10 cellular contexts compared by ENCODE assay signal in the genomic region with DNA sequence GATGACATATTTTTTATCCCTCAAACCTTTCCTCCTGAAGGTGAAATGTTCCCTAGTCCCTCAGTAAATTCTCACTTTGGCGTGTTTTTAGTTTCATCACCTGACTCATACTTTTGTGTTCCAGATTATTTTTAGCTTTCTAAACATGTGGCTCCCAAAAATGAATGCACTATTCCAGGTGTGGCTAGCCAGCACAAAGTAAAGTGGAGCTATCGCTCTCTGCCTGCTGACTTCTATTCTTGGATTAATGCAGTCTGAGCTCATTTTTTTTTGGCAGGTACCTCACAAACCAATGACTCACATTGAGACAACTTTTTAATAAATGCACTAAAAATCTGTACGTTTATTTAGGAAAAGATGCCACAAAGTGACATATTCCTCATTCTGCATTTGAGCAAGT.
"Had no signal": no experiment of that assay in that cellular context is flagged by ENCODE, and none has a peak within 500 bp of the region (broad histone marks: within the 10 kb centered on the region; RNA-seq: fewer than 3 reads in every experiment).

No MANE protein-coding gene starts in this region.

- H3K9me3 ChIP-seq: colonic mucosa, tibial nerve had no signal

- ATAC-seq: activated T-cell treated with anti-CD3 and anti-CD28 coated beads, Interleukin-2, amount 50 U/mL, for 4 hours had no signal

- H3K4me3 ChIP-seq: cardiac muscle cell, colonic mucosa, tibial nerve had no signal

- H3K36me3 ChIP-seq: cardiac muscle cell, colonic mucosa, tibial nerve had no signal

- H3K4me1 ChIP-seq: colonic mucosa, tibial nerve had no signal

- DNase-seq: activated CD4-positive, alpha-beta T cell treated with anti-CD3 and anti-CD28 coated beads, Interleukin-2, amount 50 U/mL, for 4 hours; activated gamma-delta T cell; activated T-cell treated with anti-CD3 and anti-CD28 coated beads, Interleukin-2, amount 50 U/mL, for 4 hours; amygdala; colonic mucosa; kidney; small intestine; SW 1271 had no signal

- H3K27ac ChIP-seq: cardiac muscle cell, colonic mucosa, tibial nerve had no signal

- H3K27me3 ChIP-seq: cardiac muscle cell, colonic mucosa, tibial nerve had no signal
